Comparison of ENCODE assay signal across 20 cellular contexts in the genomic region with DNA sequence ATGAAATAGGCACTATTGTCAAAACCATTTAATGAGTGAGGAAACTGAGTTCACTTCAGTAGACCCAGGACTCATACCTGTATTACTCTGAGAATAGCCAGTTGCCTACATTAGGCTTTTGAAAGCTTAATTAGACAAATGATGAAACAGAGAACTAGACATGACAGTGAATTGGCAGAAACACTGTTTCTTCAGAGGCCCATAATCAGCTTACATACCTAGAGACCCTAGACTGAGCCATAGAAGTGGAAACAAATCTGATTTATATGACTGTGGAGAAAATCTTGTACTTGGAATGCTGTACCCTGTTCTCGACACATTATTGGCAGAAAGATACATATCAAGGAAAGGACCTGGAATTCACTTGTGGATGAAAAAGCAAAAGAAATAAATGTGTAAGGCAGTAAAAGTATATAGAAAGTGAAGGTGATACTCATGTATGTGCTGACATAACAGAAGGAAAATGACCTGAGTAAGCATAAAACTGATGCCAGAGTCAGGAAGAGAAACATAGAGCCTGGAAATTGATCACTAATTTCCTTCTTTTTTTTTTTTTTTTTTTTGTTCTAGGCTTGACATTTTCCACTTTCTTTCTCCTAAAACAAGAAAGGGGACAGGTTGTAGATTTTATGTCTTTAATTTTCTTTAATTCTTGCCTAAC.
DNase-seq lines count a peak whose midpoint lies in the region; ATAC-seq, FAIRE-seq and TF ChIP-seq lines count a peak whose summit lies in the region.
"Had no signal": no experiment of that assay in that cellular context is flagged by ENCODE, and none has a peak within 500 bp of the region (broad histone marks: within the 10 kb centered on the region; RNA-seq: fewer than 3 reads in every experiment).

No MANE protein-coding gene starts in this region.

- H3K27me3 Mint-ChIP-seq in chondrocyte (ENCODE audit: low read depth) (no peaks in the 10 kb centered on the region), osteocyte (ENCODE audit: unreplicated experiment) (no peaks in the 10 kb centered on the region)
- H3K27me3 Mint-ChIP-seq in activated naive CD8-positive, alpha-beta T cell treated with anti-CD3 and anti-CD28 coated beads, Interleukin-2, amount 50 U/mL, for 24 hours, result no peaks in the 10 kb centered on the region

- dilution Hi-C loops in IMR-90 (cut with HindIII; ENCODE audit: low sequenced_read_pairs, unreplicated experiment), result no loop called here

- TF ChIP-seq POLR2A in H54 (IDR thresholded peaks at IDR 0.05; ENCODE audit: low read depth, low read length) (no peak), IMR-90 (IDR thresholded peaks at IDR 0.05; ENCODE audit: low read depth, low read length) (no peak)

- H3K27ac Mint-ChIP-seq in chondrocyte (ENCODE audit: unreplicated experiment) (peak overlapping the region; percentile 1), osteocyte (ENCODE audit: unreplicated experiment) (peak overlapping the region; percentile 35)
- no peak overlapping the region for H3K27ac Mint-ChIP-seq in activated naive CD8-positive, alpha-beta T cell treated with anti-CD3 and anti-CD28 coated beads, Interleukin-2, amount 50 U/mL, for 24 hours
- H3K27ac Mint-ChIP-seq: CD14-positive monocyte; CD4-positive, alpha-beta memory T cell; HFFc6 had no signal

- H2AK9ac ChIP-seq in IMR-90 (replicated peaks; ENCODE audit: low read depth, low read length, poor library complexity), result no peak overlapping the region

- H3K23ac ChIP-seq in IMR-90 (ENCODE audit: low read depth, low read length), result no peak overlapping the region

- no peaks in the 10 kb centered on the region for H3K9me1 ChIP-seq in IMR-90 (ENCODE audit: insufficient read depth, low read length)

- no peak overlapping the region for H2BK15ac ChIP-seq in IMR-90 (ENCODE audit: low read depth, low read length)

- CTCF ChIA-PET in IMR-90 (lab: Yijun Ruan, JAX), result no interaction called here

- H3K9me3 Mint-ChIP-seq in chondrocyte (ENCODE audit: low read depth) (peaks cover 12% of the 10 kb centered on the region), osteocyte (ENCODE audit: unreplicated experiment) (peaks cover 5% of the 10 kb centered on the region)
- H3K9me3 Mint-ChIP-seq in activated naive CD8-positive, alpha-beta T cell treated with anti-CD3 and anti-CD28 coated beads, Interleukin-2, amount 50 U/mL, for 24 hours, result peaks cover 13% of the 10 kb centered on the region
- H3K9me3 Mint-ChIP-seq: HFFc6 had no signal

- peaks cover 0 to 6% of the 10 kb centered on the region in 2 experiments; a peak in 1 of 4 replicates for H3K79me1 ChIP-seq in IMR-90 (ENCODE audit: low read depth in 1 of 2, low read length in 2 of 2)

- H2AK5ac ChIP-seq in IMR-90 (ENCODE audit: low read depth, low read length), result no peak overlapping the region

- no peak overlapping the region for H3K14ac ChIP-seq in IMR-90 (replicated peaks; ENCODE audit: low read depth, low read length)

- H3K36me3 Mint-ChIP-seq in chondrocyte (ENCODE audit: low read depth) (peaks cover 10% of the 10 kb centered on the region), osteocyte (ENCODE audit: unreplicated experiment) (peaks cover 18% of the 10 kb centered on the region)
- H3K36me3 Mint-ChIP-seq in activated naive CD8-positive, alpha-beta T cell treated with anti-CD3 and anti-CD28 coated beads, Interleukin-2, amount 50 U/mL, for 24 hours (ENCODE audit: low read depth), result no peaks in the 10 kb centered on the region
- H3K36me3 Mint-ChIP-seq: CD14-positive monocyte had no signal

- no TSS peak for BruUV-seq in IMR-90 (replicated peaks; lab: Mats Ljungman, UMichigan)

- no peak overlapping the region for H2BK120ac ChIP-seq in IMR-90 (ENCODE audit: low read depth, low read length)

- DNase-seq in H54 (ENCODE audit: insufficient read length, low spot score) (no peak), IMR-90 (no peak), chondrocyte (ENCODE audit: low spot score) (no peak), osteocyte (ENCODE audit: extremely low spot score, unreplicated experiment) (no peak)
- DNase-seq in activated naive CD8-positive, alpha-beta T cell treated with anti-CD3 and anti-CD28 coated beads, Interleukin-2, amount 50 U/mL, for 24 hours, result no peak
- DNase-seq: CD4-positive, alpha-beta memory T cell; DMS153; DMS79; GDM1; GM23248; HCEC 1CT; HFFc6; KBM-7 had no signal

- TF ChIP-seq RAD21 in IMR-90 (IDR thresholded peaks at IDR 0.05; ENCODE audit: low read length), result no peak

- H3K27ac ChIP-seq in IMR-90 (ENCODE audit: insufficient read depth, low read length), result no peak overlapping the region
- H3K27ac ChIP-seq: BLaER1, GM23248 had no signal

- no peak overlapping the region for H3K18ac ChIP-seq in IMR-90 (ENCODE audit: low read depth, low read length)

- no peak overlapping the region for H3K4ac ChIP-seq in IMR-90 (ENCODE audit: low read depth, low read length)

- ATAC-seq in IMR-90 (ENCODE audit: low read depth) (no peak), HG02884 (IDR thresholded peaks at IDR 0.05; ENCODE audit: unreplicated experiment) (no peak), HG02981 (IDR thresholded peaks at IDR 0.05; ENCODE audit: unreplicated experiment) (no peak)
- no peak for ATAC-seq in activated naive CD8-positive, alpha-beta T cell treated with anti-CD3 and anti-CD28 coated beads, Interleukin-2, amount 50 U/mL, for 24 hours

- H3K36me3 ChIP-seq in IMR-90 (ENCODE audit: control insufficient read depth, insufficient read depth, low read length), result peaks cover 2% of the 10 kb centered on the region
- H3K36me3 ChIP-seq: BLaER1 had no signal

- H4K91ac ChIP-seq in IMR-90 (ENCODE audit: insufficient read depth, low read depth, low read length), result no peak overlapping the region

- H2AFZ ChIP-seq in IMR-90 (replicated peaks; ENCODE audit: low read length, poor library complexity), result no peak overlapping the region
- H2AFZ ChIP-seq: GM23248 had no signal

- H3K9me3 ChIP-seq in IMR-90 (ENCODE audit: control insufficient read depth, insufficient read depth, low read length), result 0 out of 2 replicates have a peak, but pooled peaks cover 2% of the 10 kb centered on the region

- intact Hi-C loops in IMR-90 (cut with micrococcal nuclease), result no loop called here

- TF ChIP-seq CTCF in IMR-90 (conservative IDR thresholded peaks at IDR 0.05; ENCODE audit: low read depth, low read length) (no peak), chondrocyte (IDR thresholded peaks at IDR 0.05) (no peak), osteocyte (IDR thresholded peaks at IDR 0.05) (no peak)

- no peak overlapping the region for H3K4me2 ChIP-seq in IMR-90 (ENCODE audit: low read depth, low read length)
- H3K4me2 ChIP-seq: BLaER1 had no signal

- H3K4me1 Mint-ChIP-seq in chondrocyte (ENCODE audit: low read depth), result peaks cover 16% of the 10 kb centered on the region
- peaks cover 10% of the 10 kb centered on the region for H3K4me1 Mint-ChIP-seq in osteocyte (ENCODE audit: unreplicated experiment)
- no peaks in the 10 kb centered on the region for H3K4me1 Mint-ChIP-seq in activated naive CD8-positive, alpha-beta T cell treated with anti-CD3 and anti-CD28 coated beads, Interleukin-2, amount 50 U/mL, for 24 hours
- H3K4me1 Mint-ChIP-seq: CD14-positive monocyte; CD4-positive, alpha-beta memory T cell had no signal

- H3K9ac ChIP-seq in IMR-90 (ENCODE audit: low read depth, low read length), result no peak overlapping the region
- H3K9ac ChIP-seq: BLaER1, GM23248 had no signal

- in situ Hi-C loops in IMR-90 (cut with MboI; ENCODE audit: low sequenced_read_pairs), result no loop called here

- FAIRE-seq in H54 (lab: Jason Lieb, UNC), result peak; percentile 86
- FAIRE-seq: A204.1, GM12892, GM18507 had no signal

- H3K4me3 Mint-ChIP-seq in chondrocyte (ENCODE audit: unreplicated experiment) (no peak overlapping the region), osteocyte (ENCODE audit: unreplicated experiment) (no peak overlapping the region)
- H3K4me3 Mint-ChIP-seq in activated naive CD8-positive, alpha-beta T cell treated with anti-CD3 and anti-CD28 coated beads, Interleukin-2, amount 50 U/mL, for 24 hours, result no peak overlapping the region
- H3K4me3 Mint-ChIP-seq: CD14-positive monocyte; CD4-positive, alpha-beta memory T cell; HFFc6 had no signal

- H4K8ac ChIP-seq in IMR-90 (ENCODE audit: low read depth in 2 of 2, low read length in 2 of 2), result no peak overlapping the region

- peaks cover 2% of the 10 kb centered on the region; the same call in 1 of the 2 replicates for H3K4me1 ChIP-seq in IMR-90 (ENCODE audit: control insufficient read depth, insufficient read depth, low read length)
- H3K4me1 ChIP-seq: BLaER1 had no signal

- H4K20me1 ChIP-seq in IMR-90 (ENCODE audit: insufficient read depth, low read length), result no peaks in the 10 kb centered on the region
- H4K20me1 ChIP-seq: BLaER1 had no signal

- no peak overlapping the region for H2BK5ac ChIP-seq in IMR-90 (ENCODE audit: low read depth, low read length, poor library complexity, severe bottlenecking)

- no peaks in the 10 kb centered on the region for H3K27me3 ChIP-seq in IMR-90 (ENCODE audit: control insufficient read depth, insufficient read depth, low read length)
- H3K27me3 ChIP-seq: BLaER1 had no signal

- no CpG with 5 or more reads among the region's 1 CpG for WGBS in IMR-90 (ENCODE audit: extremely low coverage in 2 of 2, insufficient read length in 1 of 2), 2 experiments

- POLR2A ChIA-PET in IMR-90 (lab: Charles Lee; ENCODE audit: unreplicated experiment), result no interaction called here

- H3K56ac ChIP-seq in IMR-90 (ENCODE audit: extremely low read depth, insufficient read depth, low read length), result no peak overlapping the region

- no peak overlapping the region for H4K5ac ChIP-seq in IMR-90 (ENCODE audit: low read depth, low read length)

- no peak overlapping the region for H2BK20ac ChIP-seq in IMR-90 (ENCODE audit: low read depth, low read length)

- no peak overlapping the region for H3K4me3 ChIP-seq in IMR-90 (ENCODE audit: insufficient read depth, low read depth, low read length)
- H3K4me3 ChIP-seq: BLaER1, GM23248 had no signal

TF ChIP-seq in IMR-90, 13 proteins besides CTCF, POLR2A, EP300 and RAD21:
- TF ChIP-seq MAFK (IDR thresholded peaks at IDR 0.05; ENCODE audit: low read depth, low read length) (peak; percentile 79), MXI1 (IDR thresholded peaks at IDR 0.05; ENCODE audit: borderline replicate concordance, low read depth, low read length) (no peak), RFX5 (IDR thresholded peaks at IDR 0.05; ENCODE audit: low read depth, low read length) (no peak)
TF ChIP-seq in IMR-90: peak in this region for 1.
